In the genomic region with DNA sequence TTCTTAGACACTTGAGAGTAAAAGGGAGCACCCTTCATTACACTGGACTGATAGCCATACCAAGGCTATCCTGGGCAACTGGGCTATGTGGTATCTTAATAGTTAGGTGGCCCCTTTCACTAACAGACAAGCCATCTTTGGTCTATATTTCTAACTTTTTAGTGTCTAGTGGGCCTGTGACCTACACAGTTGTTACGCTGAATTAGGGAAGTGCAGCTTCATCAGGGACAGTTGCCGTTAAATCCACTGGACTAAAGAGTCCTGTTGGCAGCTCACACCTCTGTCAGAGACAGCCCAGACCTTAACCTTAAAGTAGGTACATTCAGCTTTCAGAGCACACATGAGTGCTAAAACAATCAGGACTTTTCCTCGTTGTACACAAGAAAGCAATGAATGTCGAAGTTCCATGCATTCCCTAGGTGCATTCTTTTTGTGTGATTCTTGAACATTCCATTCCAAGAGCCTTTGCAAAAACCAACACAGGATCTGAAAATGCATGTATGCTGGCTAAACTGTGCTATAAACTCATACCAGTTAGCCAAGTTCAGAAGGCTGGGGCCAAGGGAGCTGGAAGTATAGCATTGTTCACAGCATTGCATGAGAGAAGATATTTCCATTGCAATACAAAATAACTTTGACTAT, we compare ENCODE assay signal across 13 cellular contexts.
DNase-seq lines count a peak whose midpoint lies in the region; ATAC-seq, FAIRE-seq and TF ChIP-seq lines count a peak whose summit lies in the region.
"Had no signal": no experiment of that assay in that cellular context is flagged by ENCODE, and none has a peak within 500 bp of the region (broad histone marks: within the 10 kb centered on the region; RNA-seq: fewer than 3 reads in every experiment).

No MANE protein-coding gene starts in this region.

- H3K9me3 Mint-ChIP-seq in activated CD4-positive, alpha-beta T cell treated with anti-CD3 and anti-CD28 coated beads, Interleukin-2, amount 10 ng/mL, durations not matched to agents 24 days and 14 days: no peaks in the 10 kb centered on the region
- peaks cover 7% of the 10 kb centered on the region for H3K9me3 Mint-ChIP-seq in activated CD4-positive, alpha-beta T cell treated with anti-CD3 and anti-CD28 coated beads, Interleukin-2, amount 10 ng/mL, durations not matched to agents 7 days and 5 days
- peaks cover 4 to 5% of the 10 kb centered on the region in 2 donors for H3K9me3 Mint-ChIP-seq in activated naive CD4-positive, alpha-beta T cell treated with anti-CD3 and anti-CD28 coated beads, Interleukin-2, amount 50 U/mL, for 72 hours

- no peak overlapping the region for H3K4me3 Mint-ChIP-seq in activated CD4-positive, alpha-beta T cell treated with anti-CD3 and anti-CD28 coated beads, Interleukin-2, amount 10 ng/mL, durations not matched to agents 24 days and 14 days
- H3K4me3 Mint-ChIP-seq in activated CD4-positive, alpha-beta T cell treated with anti-CD3 and anti-CD28 coated beads, Interleukin-2, amount 10 ng/mL, durations not matched to agents 7 days and 5 days: no peak overlapping the region

- no peak overlapping the region for H3K4me3 ChIP-seq in choroid plexus epithelial cell (ENCODE audit: low read depth, low read length)
- H3K4me3 ChIP-seq: transverse colon had no signal

- CTCF ChIA-PET in activated CD4-positive, alpha-beta T cell treated with anti-CD3 and anti-CD28 coated beads, Interleukin-2, amount 10 ng/mL, durations not matched to agents 7 days and 5 days (lab: Charles Lee): no interaction called here

- no peaks in the 10 kb centered on the region for H3K4me1 Mint-ChIP-seq in activated CD4-positive, alpha-beta T cell treated with anti-CD3 and anti-CD28 coated beads, Interleukin-2, amount 10 ng/mL, durations not matched to agents 24 days and 14 days
- H3K4me1 Mint-ChIP-seq in activated CD4-positive, alpha-beta T cell treated with anti-CD3 and anti-CD28 coated beads, Interleukin-2, amount 10 ng/mL, durations not matched to agents 7 days and 5 days: no peaks in the 10 kb centered on the region

- peak; percentile 59 for FAIRE-seq in urothelium cell line (lab: Jason Lieb, UNC)
- FAIRE-seq: D721Med had no signal

- H3K36me3 Mint-ChIP-seq in activated CD4-positive, alpha-beta T cell treated with anti-CD3 and anti-CD28 coated beads, Interleukin-2, amount 10 ng/mL, durations not matched to agents 24 days and 14 days (ENCODE audit: low read depth): no peaks in the 10 kb centered on the region
- no peaks in the 10 kb centered on the region for H3K36me3 Mint-ChIP-seq in activated CD4-positive, alpha-beta T cell treated with anti-CD3 and anti-CD28 coated beads, Interleukin-2, amount 10 ng/mL, durations not matched to agents 7 days and 5 days (ENCODE audit: low read depth)
- H3K36me3 Mint-ChIP-seq in activated naive CD4-positive, alpha-beta T cell treated with anti-CD3 and anti-CD28 coated beads, Interleukin-2, amount 50 U/mL, for 72 hours: no peaks in the 10 kb centered on the region

- no peak for TF ChIP-seq CTCF in choroid plexus epithelial cell (conservative IDR thresholded peaks at IDR 0.05; ENCODE audit: low read depth, low read length)

- ATAC-seq in GM21576 (IDR thresholded peaks at IDR 0.05; ENCODE audit: unreplicated experiment): no peak
- ATAC-seq in activated naive CD4-positive, alpha-beta T cell treated with anti-CD3 and anti-CD28 coated beads, Interleukin-2, amount 50 U/mL, for 72 hours: no peak

- intact Hi-C loops in activated CD4-positive, alpha-beta T cell treated with anti-CD3 and anti-CD28 coated beads, Interleukin-2, amount 10 ng/mL, durations not matched to agents 24 days and 14 days (cut with micrococcal nuclease): no loop called here

- DNase-seq in activated CD4-positive, alpha-beta T cell treated with anti-CD3 and anti-CD28 coated beads, Interleukin-2, amount 10 ng/mL, durations not matched to agents 24 days and 14 days: peak; percentile 41
- DNase-seq in activated CD4-positive, alpha-beta T cell treated with anti-CD3 and anti-CD28 coated beads, Interleukin-2, amount 10 ng/mL, durations not matched to agents 7 days and 5 days: no peak
- peak; percentile 71 for DNase-seq in choroid plexus epithelial cell (ENCODE audit: low read depth)
- peak; percentile 60 for DNase-seq in islet precursor cell
- DNase-seq in urothelium cell line (ENCODE audit: low spot score): no peak
- DNase-seq in activated naive CD4-positive, alpha-beta T cell treated with anti-CD3 and anti-CD28 coated beads, Interleukin-2, amount 50 U/mL, for 72 hours (ENCODE audit: low spot score in 2 of 2): no peak
- DNase-seq in NCI-H128 (lab: John Stamatoyannopoulos, UW; ENCODE audit: unreplicated experiment): no peak
- DNase-seq: amniotic stem cell, NCI-H1048, NCI-H526, transverse colon had no signal

- POLR2A ChIA-PET in activated CD4-positive, alpha-beta T cell treated with anti-CD3 and anti-CD28 coated beads, Interleukin-2, amount 10 ng/mL, durations not matched to agents 7 days and 5 days (lab: Charles Lee): no interaction called here

- H3K27ac Mint-ChIP-seq in activated CD4-positive, alpha-beta T cell treated with anti-CD3 and anti-CD28 coated beads, Interleukin-2, amount 10 ng/mL, durations not matched to agents 24 days and 14 days: no peak overlapping the region
- no peak overlapping the region for H3K27ac Mint-ChIP-seq in activated CD4-positive, alpha-beta T cell treated with anti-CD3 and anti-CD28 coated beads, Interleukin-2, amount 10 ng/mL, durations not matched to agents 7 days and 5 days
- H3K27ac Mint-ChIP-seq in activated naive CD4-positive, alpha-beta T cell treated with anti-CD3 and anti-CD28 coated beads, Interleukin-2, amount 50 U/mL, for 72 hours: no peak overlapping the region

- peaks cover 4% of the 10 kb centered on the region for H3K27me3 Mint-ChIP-seq in activated CD4-positive, alpha-beta T cell treated with anti-CD3 and anti-CD28 coated beads, Interleukin-2, amount 10 ng/mL, durations not matched to agents 24 days and 14 days
- H3K27me3 Mint-ChIP-seq in activated CD4-positive, alpha-beta T cell treated with anti-CD3 and anti-CD28 coated beads, Interleukin-2, amount 10 ng/mL, durations not matched to agents 7 days and 5 days: peaks cover 2% of the 10 kb centered on the region

Comparison
In these comparisons a context has a peak if more than half of its experiments do, and no peak if none do; other contexts are left out.
1. DNase-seq: peak in activated CD4-positive, alpha-beta T cell treated with anti-CD3 and anti-CD28 coated beads, Interleukin-2, amount 10 ng/mL, durations not matched to agents 24 days and 14 days (single experiment), choroid plexus epithelial cell (single experiment) and islet precursor cell (single experiment); none in activated CD4-positive, alpha-beta T cell treated with anti-CD3 and anti-CD28 coated beads, Interleukin-2, amount 10 ng/mL, durations not matched to agents 7 days and 5 days (single experiment), urothelium cell line (single experiment), activated naive CD4-positive, alpha-beta T cell treated with anti-CD3 and anti-CD28 coated beads, Interleukin-2, amount 50 U/mL, for 72 hours (0 of 2) and NCI-H128 (single experiment).